8 cellular contexts compared by ENCODE assay signal in genomic region chr6:124962617-124963415, GRCh38. TPM values are rescaled to one million over a fixed set of nuclear protein-coding genes. Genes with fewer than 3 reads are reported as not detected.
DNase-seq lines count a peak whose midpoint lies in the region; ATAC-seq, FAIRE-seq and TF ChIP-seq lines count a peak whose summit lies in the region.

No MANE protein-coding gene starts in this region.

- peak overlapping the region; percentile 87 for H3K4me2 ChIP-seq in GM23338

- H3K79me2 ChIP-seq in GM23338 (replicated peaks; ENCODE audit: insufficient read depth), result peaks cover 22% of the 10 kb centered on the region; the same call in 1 of the 2 replicates

- no peaks in the 10 kb centered on the region; the same call in 2 of the 3 replicates for H3K36me3 Mint-ChIP-seq in GM23338 (ENCODE audit: low read depth)
- H3K36me3 Mint-ChIP-seq in mesothelial cell of epicardium, result peaks cover 2% of the 10 kb centered on the region

- H3K27me3 Mint-ChIP-seq in GM23338 (ENCODE audit: insufficient read depth, low read depth, poor library complexity) (peaks cover 11% of the 10 kb centered on the region), mesothelial cell of epicardium (ENCODE audit: low read depth) (no peaks in the 10 kb centered on the region)

- TF ChIP-seq POLR2A in erythroblast (IDR thresholded peaks at IDR 0.05; ENCODE audit: low read length), result no peak

- no peaks in the 10 kb centered on the region for H4K20me1 ChIP-seq in GM23338 (replicated peaks; ENCODE audit: insufficient read depth)

- H3K4me3 ChIP-seq in GM23338 (peak overlapping the region; percentile 84), thymus (ENCODE audit: low read length) (peak overlapping the region; percentile 41)

- H3F3A ChIP-seq in GM23338 (replicated peaks; ENCODE audit: low read depth), result no peaks in the 10 kb centered on the region

- peak; percentile 73 for ATAC-seq in GM23338
- ATAC-seq in HG02885 (IDR thresholded peaks at IDR 0.05; ENCODE audit: poor library complexity, unreplicated experiment), result no peak

- no peak overlapping the region for H3K27ac ChIP-seq in GM23338 (ENCODE audit: low read depth)
- peak overlapping the region; percentile 81 for H3K27ac ChIP-seq in thymus (ENCODE audit: low read depth)

- H3K4me3 Mint-ChIP-seq in GM23338 (peak overlapping the region; percentile 74), mesothelial cell of epicardium (peak overlapping the region; percentile 81)

- H3K27ac Mint-ChIP-seq in GM23338 (no peak overlapping the region), mesothelial cell of epicardium (peak overlapping the region; percentile 95)

- no peaks in the 10 kb centered on the region for H3K9me2 ChIP-seq in GM23338 (ENCODE audit: insufficient read depth)

- peak overlapping the region; percentile 90 for H2AFZ ChIP-seq in GM23338

- H3K4me1 ChIP-seq in GM23338 (ENCODE audit: insufficient read depth) (peaks cover 11% of the 10 kb centered on the region), thymus (ENCODE audit: control insufficient read depth, insufficient read depth, low read length) (no peaks in the 10 kb centered on the region)

- H3K27me3 ChIP-seq in GM23338 (ENCODE audit: insufficient read depth) (peaks cover 30% of the 10 kb centered on the region), thymus (ENCODE audit: control insufficient read depth, insufficient read depth) (peaks cover 20% of the 10 kb centered on the region)

- no peak for FAIRE-seq in D721Med (lab: Jason Lieb, UNC)

- WGBS in thymus, result 2% methylated on average over 67 of the region's 67 CpGs

- no peaks in the 10 kb centered on the region for H3K9me3 ChIP-seq in thymus (ENCODE audit: control insufficient read depth)

- no peak for DNase-seq in D721Med (ENCODE audit: insufficient read length, low spot score)
- peak; percentile 63 for DNase-seq in GM23338 (ENCODE audit: low spot score)
- peak; percentile 43 for DNase-seq in SW480 (ENCODE audit: low spot score)
- DNase-seq in erythroblast (lab: John Stamatoyannopoulos, UW), result peak; percentile 36 to 43
- peak; percentile 27 to 65 for DNase-seq in mesothelial cell of epicardium (ENCODE audit: low spot score in 2 of 2, unreplicated experiment in 2 of 2)
- no peak for DNase-seq in NCI-H2029 (lab: John Stamatoyannopoulos, UW)

- H3K36me3 ChIP-seq in GM23338 (ENCODE audit: insufficient read depth) (no peaks in the 10 kb centered on the region), thymus (ENCODE audit: control insufficient read depth, insufficient read depth) (no peaks in the 10 kb centered on the region)

- peaks cover 26% of the 10 kb centered on the region for H3K4me1 Mint-ChIP-seq in GM23338
- H3K4me1 Mint-ChIP-seq in mesothelial cell of epicardium, result peaks cover 39% of the 10 kb centered on the region

- no peaks in the 10 kb centered on the region for H3K9me3 Mint-ChIP-seq in GM23338
- peaks cover 8% of the 10 kb centered on the region for H3K9me3 Mint-ChIP-seq in mesothelial cell of epicardium

- TF ChIP-seq CTCF in D721Med (IDR thresholded peaks at IDR 0.05; ENCODE audit: insufficient read depth, missing control alignments), result peak; percentile 19
- TF ChIP-seq CTCF in GM23338 (conservative IDR thresholded peaks at IDR 0.05; ENCODE audit: low read depth in 2 of 2), result peak; percentile 11 to 27; a peak in 1 of 4 replicates
- TF ChIP-seq CTCF in mesothelial cell of epicardium (IDR thresholded peaks at IDR 0.05; ENCODE audit: unreplicated experiment), result no peak

TF ChIP-seq in GM23338, 12 proteins besides CTCF, POLR2A, EP300 and RAD21 (continues in another document):
- no peak for TF ChIP-seq STAT1 (IDR thresholded peaks at IDR 0.05; ENCODE audit: unreplicated experiment)
- no peak for TF ChIP-seq NANOG (IDR thresholded peaks at IDR 0.05; ENCODE audit: borderline replicate concordance)
- TF ChIP-seq, protein P1, sequence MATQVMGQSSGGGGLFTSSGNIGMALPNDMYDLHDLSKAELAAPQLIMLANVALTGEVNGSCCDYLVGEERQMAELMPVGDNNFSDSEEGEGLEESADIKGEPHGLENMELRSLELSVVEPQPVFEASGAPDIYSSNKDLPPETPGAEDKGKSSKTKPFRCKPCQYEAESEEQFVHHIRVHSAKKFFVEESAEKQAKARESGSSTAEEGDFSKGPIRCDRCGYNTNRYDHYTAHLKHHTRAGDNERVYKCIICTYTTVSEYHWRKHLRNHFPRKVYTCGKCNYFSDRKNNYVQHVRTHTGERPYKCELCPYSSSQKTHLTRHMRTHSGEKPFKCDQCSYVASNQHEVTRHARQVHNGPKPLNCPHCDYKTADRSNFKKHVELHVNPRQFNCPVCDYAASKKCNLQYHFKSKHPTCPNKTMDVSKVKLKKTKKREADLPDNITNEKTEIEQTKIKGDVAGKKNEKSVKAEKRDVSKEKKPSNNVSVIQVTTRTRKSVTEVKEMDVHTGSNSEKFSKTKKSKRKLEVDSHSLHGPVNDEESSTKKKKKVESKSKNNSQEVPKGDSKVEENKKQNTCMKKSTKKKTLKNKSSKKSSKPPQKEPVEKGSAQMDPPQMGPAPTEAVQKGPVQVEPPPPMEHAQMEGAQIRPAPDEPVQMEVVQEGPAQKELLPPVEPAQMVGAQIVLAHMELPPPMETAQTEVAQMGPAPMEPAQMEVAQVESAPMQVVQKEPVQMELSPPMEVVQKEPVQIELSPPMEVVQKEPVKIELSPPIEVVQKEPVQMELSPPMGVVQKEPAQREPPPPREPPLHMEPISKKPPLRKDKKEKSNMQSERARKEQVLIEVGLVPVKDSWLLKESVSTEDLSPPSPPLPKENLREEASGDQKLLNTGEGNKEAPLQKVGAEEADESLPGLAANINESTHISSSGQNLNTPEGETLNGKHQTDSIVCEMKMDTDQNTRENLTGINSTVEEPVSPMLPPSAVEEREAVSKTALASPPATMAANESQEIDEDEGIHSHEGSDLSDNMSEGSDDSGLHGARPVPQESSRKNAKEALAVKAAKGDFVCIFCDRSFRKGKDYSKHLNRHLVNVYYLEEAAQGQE (IDR thresholded peaks at IDR 0.05; ENCODE audit: unreplicated experiment), result no peak
- no peak for TF ChIP-seq EZH2phosphoT487 (IDR thresholded peaks at IDR 0.05; ENCODE audit: unreplicated experiment)
- TF ChIP-seq, protein P2, sequence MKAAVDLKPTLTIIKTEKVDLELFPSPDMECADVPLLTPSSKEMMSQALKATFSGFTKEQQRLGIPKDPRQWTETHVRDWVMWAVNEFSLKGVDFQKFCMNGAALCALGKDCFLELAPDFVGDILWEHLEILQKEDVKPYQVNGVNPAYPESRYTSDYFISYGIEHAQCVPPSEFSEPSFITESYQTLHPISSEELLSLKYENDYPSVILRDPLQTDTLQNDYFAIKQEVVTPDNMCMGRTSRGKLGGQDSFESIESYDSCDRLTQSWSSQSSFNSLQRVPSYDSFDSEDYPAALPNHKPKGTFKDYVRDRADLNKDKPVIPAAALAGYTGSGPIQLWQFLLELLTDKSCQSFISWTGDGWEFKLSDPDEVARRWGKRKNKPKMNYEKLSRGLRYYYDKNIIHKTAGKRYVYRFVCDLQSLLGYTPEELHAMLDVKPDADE (IDR thresholded peaks at IDR 0.05), result no peak
- no peak for TF ChIP-seq EZH2 (IDR thresholded peaks at IDR 0.05; ENCODE audit: low read depth, unreplicated experiment)
- no peak for TF ChIP-seq CREB1 (CRISPR knock-in tag; IDR thresholded peaks at IDR 0.05; ENCODE audit: low read depth)
- no peak for TF ChIP-seq ZNF114 (CRISPR knock-in tag; IDR thresholded peaks at IDR 0.05)

RNA-seq across cellular contexts. Expression of gene RNF217, which starts 0.6 kb away (rescaled TPM):
- 4.0 and 6.2 TPM in 2 replicates for total RNA-seq in GM23338 (2014; rRNA removed; shearing (Covaris generic))
- polyA plus RNA-seq in GM23338 (2016; fragmentation: Nextera tagmentation; extraction: Ambion mirVana) (1.5 and 1.7 TPM in 2 replicates), thymus (7.8 TPM)
- 49.8 to 54.9 TPM (median 51.1 TPM) in 3 replicates for total RNA-seq in mesothelial cell of epicardium

Comparison
In these comparisons a context has a peak if more than half of its experiments do, and no peak if none do; other contexts are left out.
1. DNase-seq: peak in GM23338 (single experiment), SW480 (single experiment), erythroblast (2 of 2) and mesothelial cell of epicardium (2 of 2); none in D721Med (single experiment) and NCI-H2029 (single experiment).